In genomic region chr2:230877131-230877736, GRCh38 we compare ENCODE assay signal across 15 cellular contexts. TPM values are rescaled to one million over a fixed set of nuclear protein-coding genes. Genes with fewer than 3 reads are reported as not detected.
DNase-seq lines count a peak whose midpoint lies in the region; ATAC-seq and TF ChIP-seq lines count a peak whose summit lies in the region.
"Had no signal": no experiment of that assay in that cellular context is flagged by ENCODE, and none has a peak within 500 bp of the region (broad histone marks: within the 10 kb centered on the region; RNA-seq: fewer than 3 reads in every experiment).

No MANE protein-coding gene starts in this region.

- H4K20me1 ChIP-seq in Karpas-422 (ENCODE audit: insufficient read depth, low read depth, low read length) (no peaks in the 10 kb centered on the region), osteoblast (ENCODE audit: insufficient read depth, low read length) (peaks cover 2% of the 10 kb centered on the region)

- H3K4me1 ChIP-seq in Karpas-422 (ENCODE audit: low read length) (peaks cover 45% of the 10 kb centered on the region), osteoblast (ENCODE audit: insufficient read depth, low read length) (no peaks in the 10 kb centered on the region)

- H3K4me3 Mint-ChIP-seq in dendritic cell treated with granulocyte-macrophage colony-stimulating factor and Interleukin-4, amounts not matched to agents 40 ng/mL and 50 ng/mL, for 4 days, result no peak overlapping the region

- H3K4me1 Mint-ChIP-seq in dendritic cell treated with granulocyte-macrophage colony-stimulating factor and Interleukin-4, amounts not matched to agents 40 ng/mL and 50 ng/mL, for 4 days (ENCODE audit: low read depth), result peaks cover 16% of the 10 kb centered on the region

- peaks cover 15% of the 10 kb centered on the region for H3K36me3 Mint-ChIP-seq in dendritic cell treated with granulocyte-macrophage colony-stimulating factor and Interleukin-4, amounts not matched to agents 40 ng/mL and 50 ng/mL, for 4 days (ENCODE audit: low read depth)

- no peaks in the 10 kb centered on the region for H3K36me3 ChIP-seq in Karpas-422 (ENCODE audit: insufficient read depth, low read length)
- H3K36me3 ChIP-seq in osteoblast (ENCODE audit: insufficient read depth, low read length), result no peaks in the 10 kb centered on the region

- no peaks in the 10 kb centered on the region for H3K27me3 ChIP-seq in Karpas-422 (ENCODE audit: low read length)
- no peaks in the 10 kb centered on the region for H3K27me3 ChIP-seq in osteoblast (ENCODE audit: insufficient read depth, low read length)

- no peaks in the 10 kb centered on the region for H3K9me2 ChIP-seq in Karpas-422 (replicated peaks; ENCODE audit: insufficient read depth, low read length)

- ATAC-seq in GM21447 (IDR thresholded peaks at IDR 0.05; ENCODE audit: unreplicated experiment), result no peak
- ATAC-seq: Panc1 had no signal

- no peaks in the 10 kb centered on the region for H3K9me3 ChIP-seq in Karpas-422 (ENCODE audit: low read length)
- H3K9me3 ChIP-seq in osteoblast (ENCODE audit: low read depth, low read length), result no peaks in the 10 kb centered on the region

- H3K9ac ChIP-seq in Karpas-422 (ENCODE audit: low read length), result 0 out of 2 replicates have a peak overlapping the region, but pooled peaks have one; percentile 55

- no peaks in the 10 kb centered on the region for H3K79me2 ChIP-seq in Karpas-422 (ENCODE audit: low read length)
- no peaks in the 10 kb centered on the region for H3K79me2 ChIP-seq in osteoblast (ENCODE audit: insufficient read depth, low read length)

- peaks cover 3% of the 10 kb centered on the region for H3K27me3 Mint-ChIP-seq in dendritic cell treated with granulocyte-macrophage colony-stimulating factor and Interleukin-4, amounts not matched to agents 40 ng/mL and 50 ng/mL, for 4 days

- peak overlapping the region; percentile 93; the same call in 1 of the 2 replicates for H2AFZ ChIP-seq in Karpas-422 (ENCODE audit: low read length)
- no peak overlapping the region for H2AFZ ChIP-seq in osteoblast (ENCODE audit: low read length)

- TF ChIP-seq CTCF in osteoblast (IDR thresholded peaks at IDR 0.05; ENCODE audit: extremely low read depth, low read depth, low read length), result no peak

- H3K4me3 ChIP-seq in Karpas-422 (ENCODE audit: low read length) (no peak overlapping the region), osteoblast (ENCODE audit: insufficient read depth, low read length) (no peak overlapping the region)

- H3K27ac ChIP-seq in Karpas-422 (ENCODE audit: low read length), result no peak overlapping the region
- no peak overlapping the region for H3K27ac ChIP-seq in osteoblast (ENCODE audit: low read depth, low read length)
- H3K27ac ChIP-seq: 22Rv1 had no signal

- H3K4me2 ChIP-seq in Karpas-422 (ENCODE audit: low read depth, low read length, poor library complexity, severe bottlenecking) (peak overlapping the region; percentile 57), osteoblast (ENCODE audit: insufficient read depth, low read length) (no peak overlapping the region)

- H3K27ac Mint-ChIP-seq in dendritic cell treated with granulocyte-macrophage colony-stimulating factor and Interleukin-4, amounts not matched to agents 40 ng/mL and 50 ng/mL, for 4 days, result peak overlapping the region; percentile 21

- DNase-seq in NK-92 treated with Interleukin-12 subunit alpha and Interleukin-12 subunit beta, amount 100 ng/mL, for 24 hours (lab: John Stamatoyannopoulos, UW), result peak; percentile 95
- DNase-seq in NK-92 (lab: John Stamatoyannopoulos, UW; ENCODE audit: unreplicated experiment) (no peak), Karpas-422 (no peak), osteoblast (ENCODE audit: insufficient read length, low spot score, missing footprints) (peak; percentile 36), activated gamma-delta T cell (lab: John Stamatoyannopoulos, UW) (no peak), Ammon's horn (ENCODE audit: low spot score) (no peak)
- DNase-seq: kidney glomerular epithelial cell, NCI-H1048, NCI-H226, trophoblast cell had no signal

- H3K9me3 Mint-ChIP-seq in dendritic cell treated with granulocyte-macrophage colony-stimulating factor and Interleukin-4, amounts not matched to agents 40 ng/mL and 50 ng/mL, for 4 days, result no peaks in the 10 kb centered on the region

- intact Hi-C loops in dendritic cell treated with granulocyte-macrophage colony-stimulating factor and Interleukin-4, amounts not matched to agents 40 ng/mL and 50 ng/mL, for 4 days (cut with micrococcal nuclease), result no loop called here

RNA-seq across cellular contexts. Expression of gene ITM2C, which starts 12.5 kb away (rescaled TPM):
- 0.19 TPM in 1 of 2 replicates, not detected in the other for total RNA-seq in Karpas-422 (2014; rRNA removed; shearing (Covaris generic); ENCODE audit: low replicate concordance)
- total RNA-seq in osteoblast, result 52.2 and 63.7 TPM in 2 replicates

RNA-seq across cellular contexts. Expression of gene GPR55, which starts 47.8 kb away (rescaled TPM):
- 2.9 and 9.5 TPM in 2 replicates for total RNA-seq in Karpas-422 (2014; rRNA removed; shearing (Covaris generic); ENCODE audit: low replicate concordance)
- total RNA-seq in osteoblast, result not detected in 2 replicates
- total RNA-seq: endothelial cell of umbilical vein had no signal

Comparison
In these comparisons a context has a peak if more than half of its experiments do, and no peak if none do; other contexts are left out.
1. DNase-seq: peak in NK-92 treated with Interleukin-12 subunit alpha and Interleukin-12 subunit beta, amount 100 ng/mL, for 24 hours (single experiment) and osteoblast (single experiment); none in NK-92 (single experiment), Karpas-422 (single experiment), activated gamma-delta T cell (single experiment) and Ammon's horn (single experiment).
2. RNA of gene ITM2C, which starts 12.5 kb away (total RNA-seq): 52.2 to 63.7 TPM in osteoblast; 0.19 TPM in Karpas-422; every median in the first group is over 10 times any median in the second.